In genomic region chr6:67875877-67876383, GRCh38 we compare ENCODE assay signal across 22 cellular contexts.
DNase-seq lines count a peak whose midpoint lies in the region; ATAC-seq, FAIRE-seq and TF ChIP-seq lines count a peak whose summit lies in the region.
"Had no signal": no experiment of that assay in that cellular context is flagged by ENCODE, and none has a peak within 500 bp of the region (broad histone marks: within the 10 kb centered on the region; RNA-seq: fewer than 3 reads in every experiment).

No MANE protein-coding gene starts in this region.

- H3K27me3 ChIP-seq in Karpas-422 (ENCODE audit: low read length) = no peaks in the 10 kb centered on the region

- no peaks in the 10 kb centered on the region for H3K27me3 Mint-ChIP-seq in stimulated activated naive CD8-positive, alpha-beta T cell treated with anti-CD3 and anti-CD28 coated beads, Interleukin-15, amount 100 ng/mL, for 72 hours
- H3K27me3 Mint-ChIP-seq: CD4-positive, alpha-beta T cell; IgD-negative memory B cell had no signal

- H3K27ac ChIP-seq in A549 (no peak overlapping the region), Karpas-422 (ENCODE audit: low read length) (no peak overlapping the region)
- H3K27ac ChIP-seq: C4-2B, HL-60 had no signal

- H2AFZ ChIP-seq in Karpas-422 (ENCODE audit: low read length) = peak overlapping the region; percentile 39

- no peak overlapping the region for H3K4me3 ChIP-seq in A549
- H3K4me3 ChIP-seq in Karpas-422 (ENCODE audit: low read length) = no peak overlapping the region
- no peak overlapping the region for H3K4me3 ChIP-seq in fibroblast of pulmonary artery (replicated peaks; ENCODE audit: low read depth, low read length)

- TF ChIP-seq EP300 in A549 (IDR thresholded peaks at IDR 0.05) = no peak

- H3K4me1 ChIP-seq in A549 (no peaks in the 10 kb centered on the region), Karpas-422 (ENCODE audit: low read length) (no peaks in the 10 kb centered on the region)
- H3K4me1 ChIP-seq: Caco-2 had no signal

- no peak for TF ChIP-seq POLR2A in A549 (IDR thresholded peaks at IDR 0.05; ENCODE audit: low read length)

- no peak for TF ChIP-seq RAD21 in A549 (conservative IDR thresholded peaks at IDR 0.05 in 1 of 2, IDR thresholded peaks at IDR 0.05 in 1 of 2)

- no peak overlapping the region for H3K4me3 Mint-ChIP-seq in stimulated activated naive CD8-positive, alpha-beta T cell treated with anti-CD3 and anti-CD28 coated beads, Interleukin-15, amount 100 ng/mL, for 72 hours
- H3K4me3 Mint-ChIP-seq: CD4-positive, alpha-beta T cell; IgD-negative memory B cell had no signal

- no peaks in the 10 kb centered on the region for H3K79me2 ChIP-seq in Karpas-422 (ENCODE audit: low read length)

- no peak for DNase-seq in A549 (ENCODE audit: low read depth in 1 of 2, low spot score in 1 of 2)
- no peak for DNase-seq in Karpas-422
- peak; percentile 5 for DNase-seq in amniotic epithelial cell (ENCODE audit: low read depth)
- peak; percentile 5 for DNase-seq in fibroblast of pulmonary artery (ENCODE audit: low read depth)
- DNase-seq in stimulated activated naive CD8-positive, alpha-beta T cell treated with anti-CD3 and anti-CD28 coated beads, Interleukin-15, amount 100 ng/mL, for 72 hours = no peak
- no peak for DNase-seq in AG08395 (ENCODE audit: low spot score)
- DNase-seq: ACHN; AML-193; Caco-2; CD4-positive, alpha-beta T cell; GDM1; HCEC 1CT; KG1 had no signal

- ATAC-seq in A549 = no peak
- no peak for ATAC-seq in HG02798 (IDR thresholded peaks at IDR 0.05; ENCODE audit: poor library complexity, unreplicated experiment)
- ATAC-seq in HG03025 (IDR thresholded peaks at IDR 0.05; ENCODE audit: low FRiP score, unreplicated experiment) = no peak
- no peak for ATAC-seq in stimulated activated naive CD8-positive, alpha-beta T cell treated with anti-CD3 and anti-CD28 coated beads, Interleukin-15, amount 100 ng/mL, for 72 hours

- H3K9me3 ChIP-seq in A549 (no peaks in the 10 kb centered on the region; the same call in 2 of the 3 replicates), Karpas-422 (ENCODE audit: low read length) (no peaks in the 10 kb centered on the region)
- H3K9me3 ChIP-seq: Caco-2 had no signal

- POLR2A ChIA-PET in A549 (lab: Yijun Ruan, JAX) = no interaction called here

- H3K4me1 Mint-ChIP-seq in stimulated activated naive CD8-positive, alpha-beta T cell treated with anti-CD3 and anti-CD28 coated beads, Interleukin-15, amount 100 ng/mL, for 72 hours = no peaks in the 10 kb centered on the region
- H3K4me1 Mint-ChIP-seq: IgD-negative memory B cell had no signal

- H3K9me2 ChIP-seq in Karpas-422 (replicated peaks; ENCODE audit: insufficient read depth, low read length) = no peaks in the 10 kb centered on the region

- no peak overlapping the region for H3K9ac ChIP-seq in Karpas-422 (ENCODE audit: low read length)

- CTCF ChIA-PET in A549 (lab: Yijun Ruan, JAX) = no interaction called here

- TF ChIP-seq CTCF in A549 (IDR thresholded peaks at IDR 0.05) (no peak), fibroblast of pulmonary artery (IDR thresholded peaks at IDR 0.05; ENCODE audit: low read length, missing control alignments) (no peak)

- no peaks in the 10 kb centered on the region for H4K20me1 ChIP-seq in Karpas-422 (ENCODE audit: insufficient read depth, low read depth, low read length)

- FAIRE-seq in A549 (lab: Jason Lieb, UNC) = no peak
- FAIRE-seq: D721Med, GM12892, GM18507, H54 had no signal

- H3K27ac Mint-ChIP-seq in stimulated activated naive CD8-positive, alpha-beta T cell treated with anti-CD3 and anti-CD28 coated beads, Interleukin-15, amount 100 ng/mL, for 72 hours = no peak overlapping the region
- H3K27ac Mint-ChIP-seq: CD4-positive, alpha-beta T cell; IgD-negative memory B cell had no signal

- no peaks in the 10 kb centered on the region for H3K36me3 ChIP-seq in Karpas-422 (ENCODE audit: insufficient read depth, low read length)

- H3K4me2 ChIP-seq in A549 (no peak overlapping the region), Karpas-422 (ENCODE audit: low read depth, low read length, poor library complexity, severe bottlenecking) (no peak overlapping the region)

- peaks cover 12 to 14% of the 10 kb centered on the region in 2 donors for H3K9me3 Mint-ChIP-seq in stimulated activated naive CD8-positive, alpha-beta T cell treated with anti-CD3 and anti-CD28 coated beads, Interleukin-15, amount 100 ng/mL, for 72 hours

TF ChIP-seq in A549, 52 proteins besides CTCF, POLR2A, EP300 and RAD21:
- peak; percentile 56 for TF ChIP-seq MAFK (IDR thresholded peaks at IDR 0.05; ENCODE audit: partially characterized antibody)
- peak; percentile 70 for TF ChIP-seq NFE2L2 (conservative IDR thresholded peaks at IDR 0.05; ENCODE audit: low read length)
- TF ChIP-seq RNF2 (IDR thresholded peaks at IDR 0.05; ENCODE audit: borderline replicate concordance, low read depth) = no peak
TF ChIP-seq in A549: peak in this region for 2.

Comparison
In these comparisons a context has a peak if more than half of its experiments do, and no peak if none do; other contexts are left out.
1. DNase-seq: peak in amniotic epithelial cell (single experiment) and fibroblast of pulmonary artery (single experiment); none in A549 (0 of 2), Karpas-422 (single experiment), stimulated activated naive CD8-positive, alpha-beta T cell treated with anti-CD3 and anti-CD28 coated beads, Interleukin-15, amount 100 ng/mL, for 72 hours (0 of 2) and AG08395 (single experiment).